ENCODE assay signal across 16 cellular contexts in the genomic region with DNA sequence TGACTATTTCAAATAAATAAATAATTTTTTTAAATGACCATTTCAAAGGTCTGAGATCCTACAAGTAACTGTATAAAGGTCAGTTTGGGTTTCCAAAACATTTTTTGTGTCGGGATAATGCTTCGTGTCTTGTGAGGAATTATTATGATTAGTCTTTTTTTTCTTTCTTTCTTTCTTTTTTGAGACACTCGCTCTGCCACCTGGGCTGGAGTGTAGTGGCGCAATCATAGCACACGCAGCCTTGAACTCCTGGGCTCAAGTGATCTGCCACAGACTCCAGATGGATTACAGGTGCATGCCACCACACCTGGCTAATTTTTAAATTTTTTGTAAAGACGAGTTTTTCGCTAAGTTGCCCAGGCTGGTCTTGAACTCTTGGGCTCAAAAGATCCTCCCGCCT. TPM values are rescaled to one million over a fixed set of nuclear protein-coding genes. Genes with fewer than 3 reads are reported as not detected.
DNase-seq lines count a peak whose midpoint lies in the region; ATAC-seq, FAIRE-seq and TF ChIP-seq lines count a peak whose summit lies in the region.
"Had no signal": no experiment of that assay in that cellular context is flagged by ENCODE, and none has a peak within 500 bp of the region (broad histone marks: within the 10 kb centered on the region; RNA-seq: fewer than 3 reads in every experiment).

No MANE protein-coding gene starts in this region.

- H3K4me2 ChIP-seq in BLaER1 treated with 17β-estradiol and CSF1 and Interleukin-3, amounts not matched to agents 10 nM and 100 nM = peak overlapping the region; percentile 79 to 95 (median 87)
- H3K4me2 ChIP-seq in K562 (ENCODE audit: insufficient read depth, low read length) = peak overlapping the region; percentile 84
- H3K4me2 ChIP-seq: neural progenitor cell had no signal

- no peaks in the 10 kb centered on the region for H3K9me1 ChIP-seq in K562 (ENCODE audit: control insufficient read depth, insufficient read depth, low read length)

- no peak for TF ChIP-seq EP300 in K562 (IDR thresholded peaks at IDR 0.05; ENCODE audit: low read length)

- DNase-seq in GF-D8 (lab: John Stamatoyannopoulos, UW) (peak; percentile 21), K562 (ENCODE audit: extremely low read depth in 1 of 4, low spot score in 3 of 4) (no peak), prostate gland (ENCODE audit: low spot score) (no peak), globus pallidus (ENCODE audit: low spot score) (no peak)
- DNase-seq: activated effector memory CD4-positive, alpha-beta T cell treated with anti-CD3 and anti-CD28 coated beads, Interleukin-2, amount 50 U/mL, for 16 hours; dermis blood vessel endothelial cell; GOT3; islet precursor cell; NCI-H1105 treated with DMSO at 0.1 percent for 48 hours; NCI-H69; SJCRH30; stimulated activated CD4-positive, alpha-beta T cell treated with anti-CD3 and anti-CD28 coated beads, Interleukin-12 subunit alpha, Interleukin-12 subunit beta, amount 100 ng/mL, for 4 hours had no signal

- intact Hi-C loops in K562 (cut with micrococcal nuclease) (no loop called here), prostate gland (cut with DNase I) (no loop called here)

- H3K27ac ChIP-seq in BLaER1 treated with 17β-estradiol and CSF1 and Interleukin-3, amounts not matched to agents 10 nM and 100 nM = peak overlapping the region; percentile 92 to 100 (median 98); a peak in 21 of 22 replicates
- H3K27ac ChIP-seq in K562 (ENCODE audit: extremely low read depth, low read depth, low read length) = peak overlapping the region; percentile 98
- peak overlapping the region; percentile 44 to 78 for H3K27ac ChIP-seq in prostate gland
- H3K27ac ChIP-seq: neural progenitor cell, SJCRH30 had no signal

- no TSS peak for BruUV-seq in K562 (replicated peaks; lab: Mats Ljungman, UMichigan)

- H3K36me3 ChIP-seq in BLaER1 treated with 17β-estradiol and CSF1 and Interleukin-3, amounts not matched to agents 10 nM and 100 nM = peaks cover 0 to 5% (median 0%) of the 10 kb centered on the region in 11 experiments; a peak in 1 of 22 replicates
- H3K36me3 ChIP-seq in K562 (ENCODE audit: control insufficient read depth, insufficient read depth, low read length) (peaks cover 26% of the 10 kb centered on the region), prostate gland (no peaks in the 10 kb centered on the region)
- H3K36me3 ChIP-seq: neural progenitor cell, SJCRH30 had no signal

- peaks cover 43% of the 10 kb centered on the region for H3K79me2 ChIP-seq in K562 (ENCODE audit: control insufficient read depth, insufficient read depth, low read length)

- 0 out of 20 replicates have a peak overlapping the region, but pooled peaks of 1 of the 10 experiments have one; percentile 93 for H3K4me3 ChIP-seq in BLaER1 treated with 17β-estradiol and CSF1 and Interleukin-3, amounts not matched to agents 10 nM and 100 nM
- H3K4me3 ChIP-seq in K562 = no peak overlapping the region; the same call in 1 of the 2 replicates
- H3K4me3 ChIP-seq in prostate gland = no peak overlapping the region
- H3K4me3 ChIP-seq: neural progenitor cell, SJCRH30 had no signal

- H3K4me1 ChIP-seq in BLaER1 treated with 17β-estradiol and CSF1 and Interleukin-3, amounts not matched to agents 10 nM and 100 nM = peaks cover 60 to 85% (median 76%) of the 10 kb centered on the region in 10 experiments
- peaks cover 40 to 63% of the 10 kb centered on the region in 2 experiments for H3K4me1 ChIP-seq in K562 (replicated peaks in 1 of 2; ENCODE audit: control insufficient read depth in 2 of 2, insufficient read depth in 2 of 2, low read length in 2 of 2)
- H3K4me1 ChIP-seq in prostate gland (replicated peaks) = peaks cover 12% of the 10 kb centered on the region

- POLR2A ChIA-PET in K562 (lab: Yijun Ruan, JAX) = interaction anchor here (0.7 to 7.5 kb wide), 9 partner anchors 10 to 224 kb away, joined by 3 to 100 read pairs (median 4); partner anchors contain the start of genes H3-3A and SRP9

- TF ChIP-seq CTCF in K562 (IDR thresholded peaks at IDR 0.05 in 2 of 3, conservative IDR thresholded peaks at IDR 0.05 in 1 of 3; ENCODE audit: insufficient read depth in 2 of 3, low read depth in 1 of 3, low read length in 3 of 3) (no peak), prostate gland (IDR thresholded peaks at IDR 0.05) (no peak)

- no peaks in the 10 kb centered on the region for H3K9me3 ChIP-seq in BLaER1 treated with 17β-estradiol and CSF1 and Interleukin-3, amounts not matched to agents 10 nM and 100 nM (replicated peaks in 1 of 11)
- H3K9me3 ChIP-seq in K562 (replicated peaks; ENCODE audit: control insufficient read depth, insufficient read depth, low read depth, low read length) = no peaks in the 10 kb centered on the region
- no peaks in the 10 kb centered on the region for H3K9me3 ChIP-seq in prostate gland
- H3K9me3 ChIP-seq: SJCRH30 had no signal

- peak overlapping the region; percentile 92 for H2AFZ ChIP-seq in K562 (ENCODE audit: low read depth, low read length)
- H2AFZ ChIP-seq: neural progenitor cell had no signal

- TF ChIP-seq RAD21 in K562 (CRISPR knock-in tag; conservative IDR thresholded peaks at IDR 0.05 in 1 of 2, IDR thresholded peaks at IDR 0.05 in 1 of 2) = no peak

- in situ Hi-C loops in K562 (cut with MboI) = no loop called here

- ATAC-seq in K562 = no peak
- ATAC-seq in GM18870 (IDR thresholded peaks at IDR 0.05; ENCODE audit: unreplicated experiment) = no peak
- no peak for ATAC-seq in GM19467 (IDR thresholded peaks at IDR 0.05; ENCODE audit: unreplicated experiment)

- H4K20me1 ChIP-seq in BLaER1 treated with 17β-estradiol and CSF1 and Interleukin-3, amounts not matched to agents 10 nM and 100 nM = peaks cover 0 to 27% (median 9%) of the 10 kb centered on the region in 11 experiments; a peak in 13 of 22 replicates
- H4K20me1 ChIP-seq in K562 (replicated peaks; ENCODE audit: control insufficient read depth, insufficient read depth, low read length) = peaks cover under 1% of the 10 kb centered on the region

- 34% methylated on average over 8 of the region's 8 CpGs for WGBS in K562 (ENCODE audit: insufficient coverage, low coverage, missing lambda C conversion rate)
- 93% methylated on average over 8 of the region's 8 CpGs for WGBS in prostate gland

- peak overlapping the region; percentile 85 to 98 (median 93); a peak in 20 of 22 replicates for H3K9ac ChIP-seq in BLaER1 treated with 17β-estradiol and CSF1 and Interleukin-3, amounts not matched to agents 10 nM and 100 nM
- peak overlapping the region; percentile 38 to 96; a peak in 3 of 4 replicates for H3K9ac ChIP-seq in K562 (ENCODE audit: insufficient read depth in 1 of 2, low read depth in 2 of 2, low read length in 2 of 2)
- H3K9ac ChIP-seq: neural progenitor cell had no signal

- H3K27me3 ChIP-seq in BLaER1 treated with 17β-estradiol and CSF1 and Interleukin-3, amounts not matched to agents 10 nM and 100 nM = no peaks in the 10 kb centered on the region
- H3K27me3 ChIP-seq in K562 (ENCODE audit: control insufficient read depth in 2 of 2, insufficient read depth in 2 of 2, low read length in 2 of 2) (no peaks in the 10 kb centered on the region), prostate gland (replicated peaks; ENCODE audit: insufficient read depth) (no peaks in the 10 kb centered on the region)
- H3K27me3 ChIP-seq: neural progenitor cell, SJCRH30 had no signal

- no peak for FAIRE-seq in K562 (lab: Jason Lieb, UNC)

- TF ChIP-seq POLR2A in K562 (conservative IDR thresholded peaks at IDR 0.05) = no peak
- no peak for TF ChIP-seq POLR2A in prostate gland (IDR thresholded peaks at IDR 0.05)

- CTCF ChIA-PET in K562 (lab: Yijun Ruan, JAX; ENCODE audit: low intra/inter-chr PET ratio) = no interaction called here

TF ChIP-seq in K562, 482 proteins besides CTCF, POLR2A, EP300 and RAD21 (continues in another document):
- TF ChIP-seq HLTF (IDR thresholded peaks at IDR 0.05) (0 out of 2 replicates have a peak, but pooled peaks have one; percentile 11), ZNF699 (CRISPR knock-in tag; IDR thresholded peaks at IDR 0.05; ENCODE audit: insufficient replicate concordance) (no peak), DACH1 (IDR thresholded peaks at IDR 0.05; ENCODE audit: partially characterized antibody) (no peak), ZNF239 (CRISPR knock-in tag; IDR thresholded peaks at IDR 0.05) (no peak), FOS (IDR thresholded peaks at IDR 0.05; ENCODE audit: extremely low read depth, insufficient read length) (no peak), ZBTB1 (CRISPR knock-in tag; IDR thresholded peaks at IDR 0.05; ENCODE audit: borderline replicate concordance, low read depth) (0 out of 2 replicates have a peak, but pooled peaks have one; percentile 5)

RNA-seq across cellular contexts. Expression of gene SDE2, which starts 1.9 kb away (rescaled TPM):
- 30.3 and 54.4 TPM in 2 replicates for total RNA-seq in K562 (2011; cell fraction: chromatin; rRNA removed; ENCODE audit: low replicate concordance)
- total RNA-seq in K562 (2011; cell fraction: nucleolus; rRNA removed) = 21.3 and 22.5 TPM in 2 replicates
- total RNA-seq in K562 (2011; cell fraction: nucleoplasm; rRNA removed) = 40.9 and 49.1 TPM in 2 replicates
- total RNA-seq in K562 (2014; rRNA removed) (44.9 and 46.0 TPM in 2 replicates), K562 (2014; rRNA removed; fragmentation: Illumina TruSeq; extraction: Trizol) (62.3 and 72.5 TPM in 2 replicates), K562 (2015; rRNA removed; fragmentation: Illumina TruSeq; extraction: Trizol) (42.7 and 43.0 TPM in 2 replicates), K562 (2021) (45.3 and 50.5 TPM in 2 replicates), prostate gland (10 to 100 TPM; 19.9 to 24.8 TPM)
- polyA plus RNA-seq in K562 (2011; rRNA removed) (35.6 and 49.1 TPM in 2 replicates), K562 (2014; fragmentation: Illumina TruSeq; extraction: Trizol) (35.7 and 39.9 TPM in 2 replicates), K562 (2014; fragmentation: Nextera tagmentation; extraction: Ambion mirVana) (10 to 100 TPM; 14.3 to 19.3 TPM), K562 (2014; rRNA removed) (44.6 and 46.1 TPM in 2 replicates)
- 19.9 and 37.9 TPM in 2 replicates for polyA plus RNA-seq in K562 (2011; cell fraction: cytosol; rRNA removed)
- polyA plus RNA-seq in K562 (2011; cell fraction: nucleus; rRNA removed) = 10.7 and 11.3 TPM in 2 replicates
- polyA plus RNA-seq in K562 (2012) = 13.2 and 19.6 TPM in 2 replicates
- polyA minus RNA-seq in K562 (2011; rRNA and poly(A)+ RNA removed) = 55.7 and 62.4 TPM in 2 replicates
- 24.8 and 29.7 TPM in 2 replicates for polyA minus RNA-seq in K562 (2011; cell fraction: cytosol; rRNA and poly(A)+ RNA removed)
- polyA minus RNA-seq in K562 (2011; cell fraction: nucleus; rRNA and poly(A)+ RNA removed) = 11.2 and 15.9 TPM in 2 replicates
